2 cellular contexts compared by ENCODE assay signal in genomic region chr5:102893942-102894341, GRCh38.
TF ChIP-seq lines count a peak whose summit lies in the region.

No MANE protein-coding gene starts in this region.

TF ChIP-seq in HCT116, 20 proteins besides CTCF, POLR2A, EP300 and RAD21 (continued from another document):
- TF ChIP-seq REST (IDR thresholded peaks at IDR 0.05; ENCODE audit: low read depth) (peak; percentile 52), MAX (IDR thresholded peaks at IDR 0.05) (no peak), JUND (IDR thresholded peaks at IDR 0.05) (no peak)
TF ChIP-seq in HCT116: peak in this region for 1.

TF ChIP-seq in GM12878, 131 proteins besides CTCF, POLR2A, EP300 and RAD21 (continued from another document):
- peak; percentile 39; the same call in 1 of the 2 replicates for TF ChIP-seq REST (IDR thresholded peaks at IDR 0.05; ENCODE audit: low read depth, low read length)
